In the genomic region with DNA sequence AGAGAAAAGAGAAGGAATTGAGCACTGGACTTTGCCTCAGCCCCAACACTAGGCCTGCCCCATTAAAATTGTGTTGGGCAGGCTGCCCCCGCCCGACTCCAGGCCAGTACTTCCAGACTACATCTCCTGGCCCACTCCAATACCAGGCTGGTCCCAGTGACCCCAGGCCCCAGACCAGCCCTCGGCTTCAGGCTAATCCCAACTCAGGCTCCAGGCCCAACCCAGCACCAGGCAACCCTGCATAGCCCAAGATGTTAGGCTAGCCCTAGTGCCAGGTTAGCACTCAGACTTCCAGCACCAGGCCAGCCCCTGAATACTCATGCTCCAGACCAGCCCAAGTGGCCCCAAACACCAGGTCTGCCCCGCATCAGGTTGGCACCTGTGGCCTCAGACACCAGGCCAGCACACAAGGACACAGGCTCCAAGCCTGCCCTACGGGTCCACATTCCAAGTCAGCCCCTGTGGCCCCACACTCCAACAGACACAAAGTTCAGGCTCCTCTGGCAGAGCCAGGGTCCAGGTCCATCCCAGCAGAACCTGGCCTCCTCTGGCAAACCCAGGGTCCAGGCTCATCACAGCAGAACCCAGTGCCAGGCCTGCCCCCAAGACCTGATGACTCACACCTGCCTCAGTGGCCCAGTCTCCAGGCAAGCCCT, we compare ENCODE assay signal across 24 cellular contexts. TPM values are rescaled to one million over a fixed set of nuclear protein-coding genes. Genes with fewer than 3 reads are reported as not detected.
DNase-seq lines count a peak whose midpoint lies in the region; ATAC-seq, FAIRE-seq and TF ChIP-seq lines count a peak whose summit lies in the region.
"Had no signal": no experiment of that assay in that cellular context is flagged by ENCODE, and none has a peak within 500 bp of the region (broad histone marks: within the 10 kb centered on the region; RNA-seq: fewer than 3 reads in every experiment).

No MANE protein-coding gene starts in this region.

- no peak overlapping the region for H3K18ac ChIP-seq in trophoblast cell (ENCODE audit: low read length)

- BruUV-seq in HepG2 (replicated peaks; lab: Mats Ljungman, UMichigan) = no TSS peak

- intact Hi-C loops in heart left ventricle (cut with DNase I) (no loop called here), left ventricle myocardium inferior (cut with micrococcal nuclease) (no loop called here), HepG2 (cut with micrococcal nuclease; ENCODE audit: unreplicated experiment) (no loop called here), sigmoid colon (cut with DNase I) (no loop called here)

- H3K14ac ChIP-seq in trophoblast cell (ENCODE audit: low read length) = no peak overlapping the region

- no peaks in the 10 kb centered on the region; the same call in 1 of the 2 replicates for H4K20me1 ChIP-seq in HepG2 (ENCODE audit: insufficient read depth, low read length)

- no peak overlapping the region for H3K4ac ChIP-seq in trophoblast cell (ENCODE audit: low read depth, low read length)

- H3K79me2 ChIP-seq in HepG2 (ENCODE audit: insufficient read depth, low read length) = peaks cover 9% of the 10 kb centered on the region
- no peaks in the 10 kb centered on the region for H3K79me2 ChIP-seq in trophoblast cell (ENCODE audit: control insufficient read depth, insufficient read depth, low read length, poor library complexity)

- no peak overlapping the region for H4K8ac ChIP-seq in trophoblast cell (ENCODE audit: low read depth, low read length)

- no peak overlapping the region for H3K23ac ChIP-seq in trophoblast cell (ENCODE audit: low read length)

- H3K4me2 ChIP-seq in HepG2 (ENCODE audit: low read depth, low read length) (no peak overlapping the region), trophoblast cell (ENCODE audit: low read length) (no peak overlapping the region)
- H3K4me2 ChIP-seq: PC-9 had no signal

- in situ Hi-C loops in HepG2 (cut with HindIII; ENCODE audit: extremely low pct_ligation_motif_present, low pct_unique_long_range_greater_than_20kb) = no loop called here

- WGBS in heart left ventricle, 4 donors = 87 to 97% (median 91%) methylated on average over 5 of the region's 5 CpGs
- 90% methylated on average over 2 of the region's 5 CpGs for WGBS in HepG2 (ENCODE audit: low lambda C conversion rate)
- 87 to 98% methylated on average over 5 of the region's 5 CpGs for WGBS in sigmoid colon, 2 donors
- 86 to 100% (median 97%) methylated on average over 5 of the region's 5 CpGs for WGBS in small intestine, 3 donors
- no CpG with 5 or more reads among the region's 5 CpGs for WGBS in trophoblast cell (ENCODE audit: extremely low coverage, insufficient coverage, insufficient read length)

- H4K12ac ChIP-seq in trophoblast cell (ENCODE audit: low read depth, low read length) = no peak overlapping the region

- no peak overlapping the region for H2AK5ac ChIP-seq in trophoblast cell (ENCODE audit: low read length)

- TF ChIP-seq CTCF in heart left ventricle (IDR thresholded peaks at IDR 0.05) = no peak
- TF ChIP-seq CTCF in left ventricle myocardium inferior (IDR thresholded peaks at IDR 0.05; ENCODE audit: borderline replicate concordance) = no peak
- no peak for TF ChIP-seq CTCF in HepG2 (CRISPR knock-in tag; IDR thresholded peaks at IDR 0.05)
- no peak for TF ChIP-seq CTCF in sigmoid colon (IDR thresholded peaks at IDR 0.05)

- POLR2A ChIA-PET in HepG2 (lab: Yijun Ruan, JAX) = no interaction called here

- CTCF ChIA-PET in HepG2 (lab: Yijun Ruan, JAX; ENCODE audit: low intra/inter-chr PET ratio, low total read pairs) = no interaction called here

- H3K4me3 ChIP-seq in heart left ventricle (no peak overlapping the region), left ventricle myocardium inferior (no peak overlapping the region), HepG2 (replicated peaks in 1 of 3; ENCODE audit: insufficient read depth in 1 of 3, low read depth in 2 of 3, low read length in 3 of 3) (no peak overlapping the region), sigmoid colon (no peak overlapping the region), small intestine (ENCODE audit: low read depth in 1 of 2, low read length in 2 of 2) (no peak overlapping the region), trophoblast cell (ENCODE audit: low read depth, low read length) (no peak overlapping the region)
- H3K4me3 ChIP-seq: MG63, PC-9, SJSA1 had no signal

- no peak overlapping the region for H2BK12ac ChIP-seq in trophoblast cell (ENCODE audit: low read length)

- H2BK5ac ChIP-seq in trophoblast cell (ENCODE audit: low read depth, low read length, poor library complexity) = no peak overlapping the region

- DNase-seq in heart left ventricle = no peak
- DNase-seq in left ventricle myocardium inferior = no peak
- no peak for DNase-seq in HepG2 (ENCODE audit: low spot score)
- DNase-seq in sigmoid colon = peak; percentile 57
- no peak for DNase-seq in NCI-H446 (lab: John Stamatoyannopoulos, UW)
- no peak for DNase-seq in small intestine
- no peak for DNase-seq in trophoblast cell
- no peak for DNase-seq in kidney tubule cell (ENCODE audit: low spot score)
- DNase-seq: 8988T; ACHN; BE2C; Calu3; DMS153; KG1; MG63; NCI-H2029; NCI-H446 treated with DMSO at 0.1 percent for 48 hours; NCI-H526; NCI-H82; NK-92 treated with Interleukin-12 subunit alpha and Interleukin-12 subunit beta, amount 100 ng/mL, for 24 hours; PC-9 had no signal

- ATAC-seq in heart left ventricle (peak in 3 of 4 donors; percentile 18 to 38 (median 20)), HepG2 (peak; percentile 76)

- no peak overlapping the region for H4K91ac ChIP-seq in trophoblast cell (ENCODE audit: low read depth, low read length)

- no peaks in the 10 kb centered on the region for H3K4me1 ChIP-seq in heart left ventricle
- H3K4me1 ChIP-seq in left ventricle myocardium inferior = no peaks in the 10 kb centered on the region
- H3K4me1 ChIP-seq in HepG2 (ENCODE audit: insufficient read depth, low read length) = peaks cover 17% of the 10 kb centered on the region
- no peaks in the 10 kb centered on the region for H3K4me1 ChIP-seq in sigmoid colon
- H3K4me1 ChIP-seq in small intestine (ENCODE audit: control insufficient read depth in 2 of 2, insufficient read depth in 1 of 2, low read depth in 1 of 2, low read length in 1 of 2) = no peaks in the 10 kb centered on the region
- no peaks in the 10 kb centered on the region for H3K4me1 ChIP-seq in trophoblast cell (ENCODE audit: control insufficient read depth in 1 of 2, insufficient read depth in 2 of 2, low read length in 2 of 2)
- H3K4me1 ChIP-seq: SJSA1 had no signal

- peaks cover 0 to 23% (median 11%) of the 10 kb centered on the region in 12 donors for H3K9me3 ChIP-seq in heart left ventricle
- peaks cover 22% of the 10 kb centered on the region for H3K9me3 ChIP-seq in left ventricle myocardium inferior (replicated peaks)
- peaks cover 9% of the 10 kb centered on the region; the same call in 1 of the 2 replicates for H3K9me3 ChIP-seq in HepG2 (ENCODE audit: low read length)
- H3K9me3 ChIP-seq in sigmoid colon = peaks cover 0 to 5% (median 2%) of the 10 kb centered on the region in 4 donors
- H3K9me3 ChIP-seq in small intestine (ENCODE audit: control insufficient read depth, low read depth) = no peaks in the 10 kb centered on the region
- H3K9me3 ChIP-seq in trophoblast cell (ENCODE audit: insufficient read depth, low read depth, low read length) = peaks cover 3% of the 10 kb centered on the region
- H3K9me3 ChIP-seq: BE2C, SJSA1 had no signal

- no peak for TF ChIP-seq RAD21 in HepG2 (CRISPR knock-in tag; IDR thresholded peaks at IDR 0.05)

- peaks cover 0 to 63% (median 56%) of the 10 kb centered on the region in 9 donors for H3K36me3 ChIP-seq in heart left ventricle
- H3K36me3 ChIP-seq in left ventricle myocardium inferior = peaks cover 58% of the 10 kb centered on the region
- H3K36me3 ChIP-seq in HepG2 (replicated peaks in 1 of 2; ENCODE audit: control insufficient read depth in 1 of 2, insufficient read depth in 2 of 2, low read length in 2 of 2) = peaks cover 5 to 37% of the 10 kb centered on the region in 2 experiments
- peaks cover 0 to 50% (median 7%) of the 10 kb centered on the region in 4 donors for H3K36me3 ChIP-seq in sigmoid colon
- H3K36me3 ChIP-seq in small intestine (ENCODE audit: control insufficient read depth in 2 of 2, insufficient read depth in 2 of 2, low read length in 2 of 2) = peaks cover 0 to 8% of the 10 kb centered on the region in 2 donors
- peaks cover 7 to 14% of the 10 kb centered on the region in 2 experiments for H3K36me3 ChIP-seq in trophoblast cell (ENCODE audit: control insufficient read depth in 1 of 2, insufficient read depth in 2 of 2, low read length in 2 of 2)

- H2AFZ ChIP-seq in HepG2 (ENCODE audit: low read length) (no peak overlapping the region), trophoblast cell (ENCODE audit: insufficient read depth, low read length, poor library complexity) (no peak overlapping the region)
- H2AFZ ChIP-seq: PC-9 had no signal

- no peak for FAIRE-seq in HepG2 (lab: Jason Lieb, UNC)
- no peak for FAIRE-seq in small intestine (lab: Jason Lieb, UNC)
- FAIRE-seq: GM19239, H54 had no signal

- TF ChIP-seq POLR2A in heart left ventricle (IDR thresholded peaks at IDR 0.05) = no peak
- TF ChIP-seq POLR2A in HepG2 (IDR thresholded peaks at IDR 0.05; ENCODE audit: insufficient read depth in 1 of 2, low read depth in 2 of 2, low read length in 2 of 2) = no peak
- no peak for TF ChIP-seq POLR2A in sigmoid colon (IDR thresholded peaks at IDR 0.05)

- no peak overlapping the region for H3K9ac ChIP-seq in HepG2 (ENCODE audit: insufficient read depth, low read depth, low read length)
- no peak overlapping the region for H3K9ac ChIP-seq in trophoblast cell (ENCODE audit: low read length)

- H2BK120ac ChIP-seq in trophoblast cell (ENCODE audit: insufficient read depth, low read length, poor library complexity) = no peak overlapping the region

- H3K79me1 ChIP-seq in trophoblast cell (ENCODE audit: low read length) = no peaks in the 10 kb centered on the region

- H3K27ac ChIP-seq in heart left ventricle (no peak overlapping the region), left ventricle myocardium inferior (replicated peaks) (no peak overlapping the region), HepG2 (ENCODE audit: extremely low read length, insufficient read depth, low read length) (no peak overlapping the region), sigmoid colon (no peak overlapping the region), small intestine (ENCODE audit: low read depth in 1 of 2, low read length in 1 of 2) (no peak overlapping the region), trophoblast cell (ENCODE audit: low read depth, low read length) (no peak overlapping the region)
- H3K27ac ChIP-seq: PC-9, SJSA1 had no signal

- no peak for TF ChIP-seq EP300 in HepG2 (IDR thresholded peaks at IDR 0.05; ENCODE audit: low read depth in 2 of 2, low read length in 2 of 2)
- TF ChIP-seq EP300 in HepG2 (CRISPR knock-in tag; IDR thresholded peaks at IDR 0.05; ENCODE audit: borderline replicate concordance) = no peak
- TF ChIP-seq EP300 in sigmoid colon (IDR thresholded peaks at IDR 0.05) = no peak

- H3K27me3 ChIP-seq in heart left ventricle (no peaks in the 10 kb centered on the region), left ventricle myocardium inferior (ENCODE audit: low read depth) (no peaks in the 10 kb centered on the region), HepG2 (ENCODE audit: control insufficient read depth in 1 of 2, insufficient read depth in 2 of 2, low read length in 2 of 2) (no peaks in the 10 kb centered on the region), sigmoid colon (no peaks in the 10 kb centered on the region), small intestine (ENCODE audit: control insufficient read depth in 2 of 2, insufficient read depth in 2 of 2, low read length in 2 of 2) (no peaks in the 10 kb centered on the region), trophoblast cell (ENCODE audit: insufficient read depth, low read length) (no peaks in the 10 kb centered on the region)
- H3K27me3 ChIP-seq: BE2C, MG63, SJSA1 had no signal

RNA-seq across cellular contexts. Expression of gene COG5, which starts 20.3 kb away (rescaled TPM):
- total RNA-seq in heart left ventricle (10 to 100 TPM; 30.3 to 61.6 (median 53.8) TPM), left ventricle myocardium inferior (40.8 TPM), HepG2 (2016; rRNA removed; fragmentation: Illumina TruSeq; extraction: Trizol) (31.3 and 50.0 TPM in 2 replicates), sigmoid colon (10 to 100 TPM; 26.8 to 73.4 (median 30.2) TPM)
- polyA plus RNA-seq in heart left ventricle (10 to 100 TPM in 1 of 2 donors, 1 to 10 TPM in 1; 9.4 to 25.0 TPM), HepG2 (2011; rRNA removed) (16.0 and 20.4 TPM in 2 replicates), sigmoid colon (10 to 100 TPM; 11.0 to 27.6 (median 15.7) TPM), small intestine (10 to 100 TPM; 10.3 to 13.4 (median 11.6) TPM)
- 6.1 and 6.8 TPM in 2 replicates for total RNA-seq in HepG2 (2016; cell fraction: cytosol; rRNA removed; fragmentation: Illumina TruSeq; extraction: Trizol; ENCODE audit: low read depth)
- 31.5 and 51.4 TPM in 2 replicates for total RNA-seq in HepG2 (2016; cell fraction: insoluble cytoplasmic fraction; rRNA removed; fragmentation: Illumina TruSeq; extraction: Trizol)
- total RNA-seq in HepG2 (2016; cell fraction: membrane; rRNA removed; fragmentation: Illumina TruSeq; extraction: Trizol) = 7.1 and 7.8 TPM in 2 replicates
- 69.2 and 71.8 TPM in 2 replicates for total RNA-seq in HepG2 (2016; cell fraction: nucleus; rRNA removed; fragmentation: Illumina TruSeq; extraction: Trizol)
- 10.2 and 16.7 TPM in 2 replicates for polyA plus RNA-seq in HepG2 (2011; cell fraction: cytosol; rRNA removed)
- polyA plus RNA-seq in HepG2 (2011; cell fraction: nucleus; rRNA removed) = 16.2 and 20.5 TPM in 2 replicates
- polyA plus RNA-seq in HepG2 (2012) = 15.0 and 17.6 TPM in 2 replicates
- polyA plus RNA-seq in HepG2 (2016; cell fraction: cytosol; fragmentation: Illumina TruSeq; extraction: Trizol; ENCODE audit: low read depth) = 0.83 and 0.87 TPM in 2 replicates
- polyA plus RNA-seq in HepG2 (2016; cell fraction: insoluble cytoplasmic fraction; fragmentation: Illumina TruSeq; extraction: Trizol; ENCODE audit: low read depth) = 26.2 and 32.7 TPM in 2 replicates
- polyA plus RNA-seq in HepG2 (2016; cell fraction: membrane; fragmentation: Illumina TruSeq; extraction: Trizol; ENCODE audit: low read depth) = 2.2 and 2.3 TPM in 2 replicates
- 16.4 and 19.9 TPM in 2 replicates for polyA plus RNA-seq in HepG2 (2016; cell fraction: nucleus; fragmentation: Illumina TruSeq; extraction: Trizol; ENCODE audit: insufficient read depth, low read depth)
- polyA minus RNA-seq in HepG2 (2011; rRNA and poly(A)+ RNA removed; ENCODE audit: low replicate concordance) = 15.6 and 20.7 TPM in 2 replicates
- polyA minus RNA-seq in HepG2 (2011; cell fraction: cytosol; rRNA and poly(A)+ RNA removed) = 18.6 and 26.5 TPM in 2 replicates
- polyA minus RNA-seq in HepG2 (2011; cell fraction: nucleus; rRNA and poly(A)+ RNA removed) = 95.6 and 135 TPM in 2 replicates
- polyA plus RNA-seq in trophoblast cell (2013) = 14.5 and 16.5 TPM in 2 replicates

RNA-seq across cellular contexts. Expression of gene DUS4L, which starts 20.3 kb away (rescaled TPM):
- 10 to 100 TPM in 3 of 9 donors, 1 to 10 TPM in 6; 5.3 to 11.7 (median 8.9) TPM for total RNA-seq in heart left ventricle
- 1 to 10 TPM; 4.5 to 5.9 TPM for polyA plus RNA-seq in heart left ventricle
- 8.0 TPM for total RNA-seq in left ventricle myocardium inferior
- total RNA-seq in HepG2 (2016; rRNA removed; fragmentation: Illumina TruSeq; extraction: Trizol) = 9.8 and 10.6 TPM in 2 replicates
- total RNA-seq in HepG2 (2016; cell fraction: cytosol; rRNA removed; fragmentation: Illumina TruSeq; extraction: Trizol; ENCODE audit: low read depth) = 4.9 and 6.6 TPM in 2 replicates
- total RNA-seq in HepG2 (2016; cell fraction: insoluble cytoplasmic fraction; rRNA removed; fragmentation: Illumina TruSeq; extraction: Trizol) = 8.8 and 10.7 TPM in 2 replicates
- total RNA-seq in HepG2 (2016; cell fraction: membrane; rRNA removed; fragmentation: Illumina TruSeq; extraction: Trizol) = 7.6 and 9.0 TPM in 2 replicates
- 12.6 and 14.1 TPM in 2 replicates for total RNA-seq in HepG2 (2016; cell fraction: nucleus; rRNA removed; fragmentation: Illumina TruSeq; extraction: Trizol)
- 3.9 and 5.6 TPM in 2 replicates for polyA plus RNA-seq in HepG2 (2011; rRNA removed)
- polyA plus RNA-seq in HepG2 (2011; cell fraction: cytosol; rRNA removed) = 2.0 and 2.7 TPM in 2 replicates
- polyA plus RNA-seq in HepG2 (2011; cell fraction: nucleus; rRNA removed) = 4.9 and 5.3 TPM in 2 replicates
- polyA plus RNA-seq in HepG2 (2012) = 5.9 and 8.4 TPM in 2 replicates
- polyA plus RNA-seq in HepG2 (2016; cell fraction: cytosol; fragmentation: Illumina TruSeq; extraction: Trizol; ENCODE audit: low read depth) = 2.7 and 3.6 TPM in 2 replicates
- polyA plus RNA-seq in HepG2 (2016; cell fraction: insoluble cytoplasmic fraction; fragmentation: Illumina TruSeq; extraction: Trizol; ENCODE audit: low read depth) = 10.6 and 11.7 TPM in 2 replicates
- 6.6 and 7.0 TPM in 2 replicates for polyA plus RNA-seq in HepG2 (2016; cell fraction: membrane; fragmentation: Illumina TruSeq; extraction: Trizol; ENCODE audit: low read depth)
- 11.8 and 16.4 TPM in 2 replicates for polyA plus RNA-seq in HepG2 (2016; cell fraction: nucleus; fragmentation: Illumina TruSeq; extraction: Trizol; ENCODE audit: insufficient read depth, low read depth)
- polyA minus RNA-seq in HepG2 (2011; rRNA and poly(A)+ RNA removed; ENCODE audit: low replicate concordance) = 3.5 and 8.4 TPM in 2 replicates
- polyA minus RNA-seq in HepG2 (2011; cell fraction: cytosol; rRNA and poly(A)+ RNA removed) = 2.2 and 3.5 TPM in 2 replicates
- polyA minus RNA-seq in HepG2 (2011; cell fraction: nucleus; rRNA and poly(A)+ RNA removed) = 13.6 and 18.8 TPM in 2 replicates
- total RNA-seq in sigmoid colon = 10 to 100 TPM in 1 of 4 donors, 1 to 10 TPM in 3; 5.4 to 10.3 (median 8.3) TPM
- 1 to 10 TPM; 3.2 to 5.4 (median 4.3) TPM for polyA plus RNA-seq in sigmoid colon
- 1 to 10 TPM; 3.5 to 4.7 (median 3.8) TPM for polyA plus RNA-seq in small intestine
- polyA plus RNA-seq in trophoblast cell (2013) = 5.5 and 5.7 TPM in 2 replicates

RNA-seq across cellular contexts. Expression of gene BCAP29, which starts 36.6 kb away (rescaled TPM):
- total RNA-seq in heart left ventricle (100 to 1,000 TPM in 8 of 9 donors, 10 to 100 TPM in 1; 96.2 to 241 (median 117) TPM), left ventricle myocardium inferior (91.0 TPM), HepG2 (2016; rRNA removed; fragmentation: Illumina TruSeq; extraction: Trizol) (27.8 and 35.6 TPM in 2 replicates), sigmoid colon (100 to 1,000 TPM; 104 to 173 (median 137) TPM)
- polyA plus RNA-seq in heart left ventricle (100 to 1,000 TPM in 1 of 2 donors, 10 to 100 TPM in 1; 42.5 to 157 TPM), HepG2 (2011; rRNA removed) (11.1 and 15.3 TPM in 2 replicates), sigmoid colon (10 to 100 TPM; 15.6 to 38.2 (median 19.9) TPM), small intestine (10 to 100 TPM; 16.8 to 39.6 (median 18.6) TPM)
- total RNA-seq in HepG2 (2016; cell fraction: cytosol; rRNA removed; fragmentation: Illumina TruSeq; extraction: Trizol; ENCODE audit: low read depth) = 9.7 and 10.3 TPM in 2 replicates
- total RNA-seq in HepG2 (2016; cell fraction: insoluble cytoplasmic fraction; rRNA removed; fragmentation: Illumina TruSeq; extraction: Trizol) = 24.9 and 34.5 TPM in 2 replicates
- total RNA-seq in HepG2 (2016; cell fraction: membrane; rRNA removed; fragmentation: Illumina TruSeq; extraction: Trizol) = 15.3 and 18.6 TPM in 2 replicates
- 34.2 and 42.0 TPM in 2 replicates for total RNA-seq in HepG2 (2016; cell fraction: nucleus; rRNA removed; fragmentation: Illumina TruSeq; extraction: Trizol)
- 6.6 and 15.3 TPM in 2 replicates for polyA plus RNA-seq in HepG2 (2011; cell fraction: cytosol; rRNA removed)
- polyA plus RNA-seq in HepG2 (2011; cell fraction: nucleus; rRNA removed) = 5.5 and 6.6 TPM in 2 replicates
- 18.6 and 33.9 TPM in 2 replicates for polyA plus RNA-seq in HepG2 (2012)
- 12.8 and 13.2 TPM in 2 replicates for polyA plus RNA-seq in HepG2 (2016; cell fraction: cytosol; fragmentation: Illumina TruSeq; extraction: Trizol; ENCODE audit: low read depth)
- polyA plus RNA-seq in HepG2 (2016; cell fraction: insoluble cytoplasmic fraction; fragmentation: Illumina TruSeq; extraction: Trizol; ENCODE audit: low read depth) = 21.5 and 21.6 TPM in 2 replicates
- polyA plus RNA-seq in HepG2 (2016; cell fraction: membrane; fragmentation: Illumina TruSeq; extraction: Trizol; ENCODE audit: low read depth) = 12.1 and 13.0 TPM in 2 replicates
- polyA plus RNA-seq in HepG2 (2016; cell fraction: nucleus; fragmentation: Illumina TruSeq; extraction: Trizol; ENCODE audit: insufficient read depth, low read depth) = 41.8 and 43.2 TPM in 2 replicates
- polyA minus RNA-seq in HepG2 (2011; rRNA and poly(A)+ RNA removed; ENCODE audit: low replicate concordance) = 6.7 and 10.7 TPM in 2 replicates
- polyA minus RNA-seq in HepG2 (2011; cell fraction: cytosol; rRNA and poly(A)+ RNA removed) = 9.6 and 10.0 TPM in 2 replicates
- 27.8 and 31.9 TPM in 2 replicates for polyA minus RNA-seq in HepG2 (2011; cell fraction: nucleus; rRNA and poly(A)+ RNA removed)
- polyA plus RNA-seq in trophoblast cell (2013) = 26.9 and 28.8 TPM in 2 replicates
